ENCODE assay signal across 13 cellular contexts in genomic region chr11:65710424-65710823, GRCh38. TPM values are rescaled to one million over a fixed set of nuclear protein-coding genes. Genes with fewer than 3 reads are reported as not detected.
A peak's percentile ranks its signal among the peaks of the same experiment; 100 is the strongest.
DNase-seq lines count a peak whose midpoint lies in the region; FAIRE-seq and TF ChIP-seq lines count a peak whose summit lies in the region.
"Had no signal": no experiment of that assay in that cellular context is flagged by ENCODE, and none has a peak within 500 bp of the region (broad histone marks: within the 10 kb centered on the region; RNA-seq: fewer than 3 reads in every experiment).

No MANE protein-coding gene starts in this region.

- no peak overlapping the region for H3K4me3 ChIP-seq in keratinocyte (ENCODE audit: control insufficient read depth in 2 of 3, extremely low read depth in 1 of 3, insufficient read depth in 2 of 3, low read depth in 1 of 3, low read length in 3 of 3)
- no peak overlapping the region for H3K4me3 ChIP-seq in Karpas-422 (ENCODE audit: low read length)
- H3K4me3 ChIP-seq: ovary had no signal

- FAIRE-seq in keratinocyte (lab: Jason Lieb, UNC) = no peak
- FAIRE-seq: small intestine had no signal

- no peak for TF ChIP-seq CTCF in 22Rv1 (IDR thresholded peaks at IDR 0.05)
- TF ChIP-seq CTCF in RWPE1 (conservative IDR thresholded peaks at IDR 0.05; ENCODE audit: low read depth) = no peak
- TF ChIP-seq CTCF in keratinocyte (optimal IDR thresholded peaks at IDR 0.05 in 1 of 3, IDR thresholded peaks at IDR 0.05 in 1 of 3, conservative IDR thresholded peaks at IDR 0.05 in 1 of 3; ENCODE audit: extremely low read depth in 1 of 3, insufficient read depth in 2 of 3, low read length in 3 of 3) = no peak
- no peak for TF ChIP-seq CTCF in progenitor cell of endocrine pancreas (IDR thresholded peaks at IDR 0.05; ENCODE audit: unreplicated experiment)

- H3K36me3 Mint-ChIP-seq in progenitor cell of endocrine pancreas (ENCODE audit: insufficient read depth) = peaks cover 17% of the 10 kb centered on the region

- dilution Hi-C loops in keratinocyte (cut with MboI; ENCODE audit: extremely low pct_ligation_motif_present, low sequenced_read_pairs) = no loop called here

- H3K36me3 ChIP-seq in keratinocyte (ENCODE audit: control insufficient read depth in 2 of 2, extremely low read depth in 1 of 2, insufficient read depth in 2 of 2, low read length in 2 of 2) = peaks cover 18 to 20% of the 10 kb centered on the region in 2 experiments
- H3K36me3 ChIP-seq in Karpas-422 (ENCODE audit: insufficient read depth, low read length) = no peaks in the 10 kb centered on the region; the same call in 1 of the 2 replicates
- H3K36me3 ChIP-seq: ovary had no signal

- H2AFZ ChIP-seq in keratinocyte (ENCODE audit: control insufficient read depth, low read length) (peak overlapping the region; percentile 30), Karpas-422 (ENCODE audit: low read length) (no peak overlapping the region)

- H3K9me3 ChIP-seq in keratinocyte (ENCODE audit: control insufficient read depth, low read depth, low read length) (no peaks in the 10 kb centered on the region), Karpas-422 (ENCODE audit: low read length) (no peaks in the 10 kb centered on the region)
- H3K9me3 ChIP-seq: ovary had no signal

- H3K79me2 ChIP-seq in keratinocyte (ENCODE audit: control insufficient read depth, insufficient read depth, low read length) (peaks cover 11% of the 10 kb centered on the region), Karpas-422 (ENCODE audit: low read length) (no peaks in the 10 kb centered on the region)

- H3K4me1 ChIP-seq in keratinocyte (ENCODE audit: control insufficient read depth, extremely low read depth, insufficient read depth, low read length) (peaks cover 5% of the 10 kb centered on the region), Karpas-422 (ENCODE audit: low read length) (peaks cover 27% of the 10 kb centered on the region)

- no peaks in the 10 kb centered on the region for H4K20me1 ChIP-seq in keratinocyte (ENCODE audit: control insufficient read depth, extremely low read depth, insufficient read depth, low read length)
- H4K20me1 ChIP-seq in Karpas-422 (ENCODE audit: insufficient read depth, low read depth, low read length) = no peaks in the 10 kb centered on the region

- peaks cover 6% of the 10 kb centered on the region for H3K4me1 Mint-ChIP-seq in progenitor cell of endocrine pancreas (ENCODE audit: low read depth)

- H3K9ac ChIP-seq in keratinocyte (ENCODE audit: control insufficient read depth, extremely low read depth, insufficient read depth, low read length) (no peak overlapping the region), Karpas-422 (ENCODE audit: low read length) (no peak overlapping the region)

- peaks cover 5% of the 10 kb centered on the region for H3K27me3 Mint-ChIP-seq in progenitor cell of endocrine pancreas

- no peaks in the 10 kb centered on the region for H3K9me1 ChIP-seq in keratinocyte (ENCODE audit: control insufficient read depth, extremely low read depth, insufficient read depth, low read length)

- H3K4me2 ChIP-seq in keratinocyte (ENCODE audit: control insufficient read depth, extremely low read depth, insufficient read depth, low read depth, low read length) (peak overlapping the region; percentile 42), Karpas-422 (ENCODE audit: low read depth, low read length, poor library complexity, severe bottlenecking) (no peak overlapping the region)

- H3K4me3 Mint-ChIP-seq in progenitor cell of endocrine pancreas (ENCODE audit: low read depth) = no peak overlapping the region

- H3K27me3 ChIP-seq in keratinocyte (ENCODE audit: control insufficient read depth, extremely low read depth, insufficient read depth, low read length) (no peaks in the 10 kb centered on the region), Karpas-422 (ENCODE audit: low read length) (no peaks in the 10 kb centered on the region)
- H3K27me3 ChIP-seq: ovary had no signal

- H3K9me3 Mint-ChIP-seq in progenitor cell of endocrine pancreas (ENCODE audit: low read depth) = no peaks in the 10 kb centered on the region

- no peak overlapping the region for H3K27ac Mint-ChIP-seq in progenitor cell of endocrine pancreas

- POLR2A ChIA-PET in RWPE1 (lab: Yijun Ruan, JAX; ENCODE audit: low non-redundant PET) = interaction anchor here (0.7 kb wide), 1 partner anchor 9 kb away, joined by 3 read pairs; no protein-coding TSS in a partner anchor

- peak overlapping the region; percentile 96 for H3K27ac ChIP-seq in 22Rv1
- H3K27ac ChIP-seq in RWPE1 = peak overlapping the region; percentile 95
- H3K27ac ChIP-seq in keratinocyte (ENCODE audit: control insufficient read depth, insufficient read depth, low read length) = no peak overlapping the region
- H3K27ac ChIP-seq in Karpas-422 (ENCODE audit: low read length) = no peak overlapping the region
- H3K27ac ChIP-seq: ovary had no signal

- peak; percentile 25 for DNase-seq in EH (ENCODE audit: low read depth)
- no peak for DNase-seq in RWPE1 (ENCODE audit: low spot score)
- no peak for DNase-seq in keratinocyte (ENCODE audit: low read depth, low spot score)
- DNase-seq in glomerular visceral epithelial cell (ENCODE audit: extremely low spot score) = no peak
- no peak for DNase-seq in progenitor cell of endocrine pancreas (ENCODE audit: low spot score, unreplicated experiment)
- DNase-seq in effector CD4-positive, alpha-beta T cell = no peak
- DNase-seq in Karpas-422 = no peak
- DNase-seq: KG1; NCI-H1436; stimulated activated naive CD4-positive, alpha-beta T cell treated with Interleukin-2 at 50 U/mL for 16 hours had no signal

- CTCF ChIA-PET in RWPE1 (lab: Yijun Ruan, JAX) = interaction anchor here (1.8 kb wide), 1 partner anchor 10 kb away, joined by 5 read pairs; the partner anchor contains the start of gene RNASEH2C

- no peaks in the 10 kb centered on the region for H3K9me2 ChIP-seq in Karpas-422 (replicated peaks; ENCODE audit: insufficient read depth, low read length)

RNA-seq across cellular contexts. Expression of gene KAT5, which starts 1.6 kb away (rescaled TPM):
- polyA plus RNA-seq in keratinocyte = 26.8 to 32.1 TPM (median 30.3 TPM) in 3 replicates
- polyA plus RNA-seq in keratinocyte (2011; ENCODE audit: low read depth) = 34.6 TPM
- 17.6 and 18.7 TPM in 2 replicates for polyA plus RNA-seq in keratinocyte (2011; cell fraction: cytosol; rRNA removed)
- polyA plus RNA-seq in keratinocyte (2011; cell fraction: nucleus; rRNA removed) = 32.8 and 40.2 TPM in 2 replicates
- polyA plus RNA-seq in keratinocyte (2012; ENCODE audit: low replicate concordance) = 24.4 and 31.3 TPM in 2 replicates
- 23.0 to 33.9 TPM (median 31.5 TPM) in 3 replicates for polyA minus RNA-seq in keratinocyte
- polyA minus RNA-seq in keratinocyte (2011; cell fraction: cytosol; rRNA and poly(A)+ RNA removed) = 34.3 TPM
- polyA minus RNA-seq in keratinocyte (2011; cell fraction: nucleus; rRNA and poly(A)+ RNA removed) = 25.5 and 25.6 TPM in 2 replicates
- total RNA-seq in progenitor cell of endocrine pancreas = 65.8 and 73.1 TPM in 2 replicates
- total RNA-seq in Karpas-422 (2014; rRNA removed; shearing (Covaris generic); ENCODE audit: low replicate concordance) = 17.8 and 23.9 TPM in 2 replicates

RNA-seq across cellular contexts. Expression of gene RNASEH2C, which starts 10.2 kb away (rescaled TPM):
- 16.0 to 20.6 TPM (median 18.5 TPM) in 3 replicates for polyA plus RNA-seq in keratinocyte
- polyA plus RNA-seq in keratinocyte (2011; ENCODE audit: low read depth) = 11.1 TPM
- 7.5 and 17.5 TPM in 2 replicates for polyA plus RNA-seq in keratinocyte (2011; cell fraction: cytosol; rRNA removed)
- 17.2 and 19.6 TPM in 2 replicates for polyA plus RNA-seq in keratinocyte (2011; cell fraction: nucleus; rRNA removed)
- 11.6 and 28.0 TPM in 2 replicates for polyA plus RNA-seq in keratinocyte (2012; ENCODE audit: low replicate concordance)
- polyA minus RNA-seq in keratinocyte = 4.7 to 7.3 TPM (median 5.1 TPM) in 3 replicates
- 26.1 TPM for polyA minus RNA-seq in keratinocyte (2011; cell fraction: cytosol; rRNA and poly(A)+ RNA removed)
- polyA minus RNA-seq in keratinocyte (2011; cell fraction: nucleus; rRNA and poly(A)+ RNA removed) = 3.3 and 4.0 TPM in 2 replicates
- total RNA-seq in progenitor cell of endocrine pancreas = 38.5 and 44.0 TPM in 2 replicates
- 70.7 and 133 TPM in 2 replicates for total RNA-seq in Karpas-422 (2014; rRNA removed; shearing (Covaris generic); ENCODE audit: low replicate concordance)

RNA-seq across cellular contexts. Expression of gene RELA, which starts 47.7 kb away (rescaled TPM):
- polyA plus RNA-seq in keratinocyte = 20.4 to 49.4 TPM (median 23.5 TPM) in 3 replicates
- 32.8 TPM for polyA plus RNA-seq in keratinocyte (2011; ENCODE audit: low read depth)
- 29.6 and 40.9 TPM in 2 replicates for polyA plus RNA-seq in keratinocyte (2011; cell fraction: cytosol; rRNA removed)
- 53.6 and 57.6 TPM in 2 replicates for polyA plus RNA-seq in keratinocyte (2011; cell fraction: nucleus; rRNA removed)
- 55.0 and 57.5 TPM in 2 replicates for polyA plus RNA-seq in keratinocyte (2012; ENCODE audit: low replicate concordance)
- polyA minus RNA-seq in keratinocyte = 25.4 to 159 TPM (median 34.4 TPM) in 3 replicates
- 29.5 TPM for polyA minus RNA-seq in keratinocyte (2011; cell fraction: cytosol; rRNA and poly(A)+ RNA removed)
- polyA minus RNA-seq in keratinocyte (2011; cell fraction: nucleus; rRNA and poly(A)+ RNA removed) = 19.3 and 22.6 TPM in 2 replicates
- total RNA-seq in progenitor cell of endocrine pancreas = 54.2 and 54.5 TPM in 2 replicates
- total RNA-seq in Karpas-422 (2014; rRNA removed; shearing (Covaris generic); ENCODE audit: low replicate concordance) = 42.6 and 44.0 TPM in 2 replicates

Comparison
In these comparisons a context has a peak if more than half of its experiments do, and no peak if none do; other contexts are left out.
1. H3K27ac ChIP-seq: peak in 22Rv1 (single experiment) and RWPE1 (single experiment); none in keratinocyte (single experiment) and Karpas-422 (single experiment).